ENCODE assay signal across 28 cellular contexts in genomic region chr19:45785781-45786532, GRCh38. TPM values are rescaled to one million over a fixed set of nuclear protein-coding genes. Genes with fewer than 3 reads are reported as not detected.
DNase-seq lines count a peak whose midpoint lies in the region; ATAC-seq, FAIRE-seq and TF ChIP-seq lines count a peak whose summit lies in the region.
"Had no signal": no experiment of that assay in that cellular context is flagged by ENCODE, and none has a peak within 500 bp of the region (broad histone marks: within the 10 kb centered on the region; RNA-seq: fewer than 3 reads in every experiment).

No MANE protein-coding gene starts in this region.

- H3K27me3 ChIP-seq in H7 (ENCODE audit: control insufficient read depth, insufficient read depth, low read length) (peaks cover 3% of the 10 kb centered on the region; the same call in 1 of the 2 replicates), psoas muscle (ENCODE audit: insufficient read depth in 3 of 3, low read length in 2 of 3) (no peaks in the 10 kb centered on the region)

- H3K4me3 ChIP-seq in H7 (ENCODE audit: insufficient read depth, low read depth, low read length) (no peak overlapping the region), coronary artery (no peak overlapping the region), psoas muscle (no peak overlapping the region)
- H3K4me3 ChIP-seq: BLaER1 treated with 17β-estradiol and CSF1 and Interleukin-3, amounts not matched to agents 10 nM and 100 nM; SK-N-MC had no signal

- peaks cover 61% of the 10 kb centered on the region for H3K4me1 ChIP-seq in psoas muscle

- DNase-seq in H7 = peak; percentile 55
- no peak for DNase-seq in coronary artery (ENCODE audit: low spot score)
- DNase-seq in psoas muscle = no peak
- no peak for DNase-seq in AG08396 (ENCODE audit: low spot score)
- no peak for DNase-seq in GM19239 (ENCODE audit: insufficient read length, low spot score)
- no peak for DNase-seq in effector CD8-positive, alpha-beta T cell (lab: John Stamatoyannopoulos, UW)
- DNase-seq: ACHN; activated naive CD4-positive, alpha-beta T cell treated with anti-CD3 and anti-CD28 coated beads, Interleukin-2, amount 10 ng/mL, durations not matched to agents 7 days and 5 days; activated T-cell treated with anti-CD3 and anti-CD28 coated beads, Interleukin-2, amount 50 U/mL, for 72 hours; anterior cingulate cortex; caudate nucleus; Karpas-422; mammary epithelial cell; MV-4-11; NCI-H69; nucleus accumbens; stimulated activated CD4-positive, alpha-beta T cell treated with anti-CD3 and anti-CD28 coated beads, Interleukin-15, amount 100 ng/mL, for 24 hours; stimulated activated CD8-positive, alpha-beta memory T cell treated with anti-CD3 and anti-CD28 coated beads, Interleukin-4, amount 100 ng/mL, for 48 hours; T-helper 2 cell had no signal

- ATAC-seq in psoas muscle = no peak
- ATAC-seq: activated T-cell treated with anti-CD3 and anti-CD28 coated beads, Interleukin-2, amount 50 U/mL, for 72 hours had no signal

- H3K27ac ChIP-seq in coronary artery (peak overlapping the region; percentile 92 to 97), psoas muscle (peak overlapping the region; percentile 48)
- H3K27ac ChIP-seq: BLaER1 treated with 17β-estradiol and CSF1 and Interleukin-3, amounts not matched to agents 10 nM and 100 nM; SK-N-MC had no signal

- 57 to 69% (median 68%) methylated on average over 46 to 57 of the region's 57 CpGs for WGBS in psoas muscle, 3 donors

- H3K9me3 ChIP-seq in psoas muscle = no peaks in the 10 kb centered on the region
- H3K9me3 ChIP-seq: BLaER1 treated with 17β-estradiol and CSF1 and Interleukin-3, amounts not matched to agents 10 nM and 100 nM had no signal

- intact Hi-C loops in psoas muscle (cut with DNase I) = loop anchor here in 1 of 2 donors (10.0 kb wide), 1 partner anchor 1041 kb away; the partner anchor contains the start of gene BCL3

- TF ChIP-seq CTCF in coronary artery (IDR thresholded peaks at IDR 0.05) = no peak
- no peak for TF ChIP-seq CTCF in psoas muscle (IDR thresholded peaks at IDR 0.05)

- H3K36me3 ChIP-seq in H7 (replicated peaks; ENCODE audit: control insufficient read depth, insufficient read depth, low read length) (peaks cover 13% of the 10 kb centered on the region), psoas muscle (ENCODE audit: insufficient read depth in 1 of 2, low read depth in 1 of 2) (peaks cover 0 to 45% of the 10 kb centered on the region in 2 donors)

- FAIRE-seq in GM19239 (lab: Jason Lieb, UNC) = no peak
- FAIRE-seq: HTR-8/SVneo, islet of Langerhans, urothelium cell line had no signal

RNA-seq across cellular contexts. Expression of gene DMPK, which starts 3.7 kb away (rescaled TPM):
- total RNA-seq in H7 (2014; rRNA removed; shearing (Covaris generic)) = 6.4 and 18.8 TPM in 2 replicates
- 100 to 1,000 TPM; 132 to 617 (median 337) TPM for total RNA-seq in psoas muscle
- 10 to 100 TPM; 53.0 to 77.7 (median 77.0) TPM for polyA plus RNA-seq in psoas muscle

RNA-seq across cellular contexts. Expression of gene DMWD, which starts 6.7 kb away (rescaled TPM):
- 35.9 and 47.1 TPM in 2 replicates for total RNA-seq in H7 (2014; rRNA removed; shearing (Covaris generic))
- 100 to 1,000 TPM in 1 of 4 donors, 10 to 100 TPM in 3; 50.8 to 104 (median 66.9) TPM for total RNA-seq in psoas muscle
- polyA plus RNA-seq in psoas muscle = 10 to 100 TPM; 38.4 to 61.8 (median 48.2) TPM

RNA-seq across cellular contexts. Expression of gene SIX5, which starts 16.9 kb away (rescaled TPM):
- 18.7 and 22.0 TPM in 2 replicates for total RNA-seq in H7 (2014; rRNA removed; shearing (Covaris generic))
- 10 to 100 TPM in 1 of 4 donors, 1 to 10 TPM in 3; 9.2 to 14.5 (median 9.4) TPM for total RNA-seq in psoas muscle
- polyA plus RNA-seq in psoas muscle = 1 to 10 TPM; 7.0 to 9.1 (median 8.7) TPM

RNA-seq across cellular contexts. Expression of gene RSPH6A, which starts 29.2 kb away (rescaled TPM):
- 0.38 and 0.44 TPM in 2 replicates for total RNA-seq in H7 (2014; rRNA removed; shearing (Covaris generic))
- total RNA-seq in psoas muscle = under 1 TPM in 2 of 4 donors, not detected in 2; 0.12 to 0.15 TPM
- polyA plus RNA-seq in psoas muscle = under 1 TPM in 2 of 3 donors, not detected in 1; 0.03 to 0.05 TPM
- total RNA-seq: subcutaneous adipose tissue had no signal
- polyA plus RNA-seq: mammary epithelial cell had no signal

RNA-seq across cellular contexts. Expression of gene MEIOSIN, which starts 52.7 kb away (rescaled TPM):
- total RNA-seq in H7 (2014; rRNA removed; shearing (Covaris generic)) = not detected in 2 replicates
- not detected for total RNA-seq in psoas muscle
- polyA plus RNA-seq in psoas muscle = under 1 TPM in 1 of 3 donors, not detected in 2; 0.01 TPM
- total RNA-seq: activated CD4-positive, alpha-beta T cell treated with anti-CD3 and anti-CD28 coated beads, Interleukin-2, amount 10 ng/mL, durations not matched to agents 24 days and 14 days; mammary epithelial cell; myocyte; renal cortical epithelial cell; subcutaneous adipose tissue had no signal
